ENCODE assay signal across 4 cellular contexts in the genomic region with DNA sequence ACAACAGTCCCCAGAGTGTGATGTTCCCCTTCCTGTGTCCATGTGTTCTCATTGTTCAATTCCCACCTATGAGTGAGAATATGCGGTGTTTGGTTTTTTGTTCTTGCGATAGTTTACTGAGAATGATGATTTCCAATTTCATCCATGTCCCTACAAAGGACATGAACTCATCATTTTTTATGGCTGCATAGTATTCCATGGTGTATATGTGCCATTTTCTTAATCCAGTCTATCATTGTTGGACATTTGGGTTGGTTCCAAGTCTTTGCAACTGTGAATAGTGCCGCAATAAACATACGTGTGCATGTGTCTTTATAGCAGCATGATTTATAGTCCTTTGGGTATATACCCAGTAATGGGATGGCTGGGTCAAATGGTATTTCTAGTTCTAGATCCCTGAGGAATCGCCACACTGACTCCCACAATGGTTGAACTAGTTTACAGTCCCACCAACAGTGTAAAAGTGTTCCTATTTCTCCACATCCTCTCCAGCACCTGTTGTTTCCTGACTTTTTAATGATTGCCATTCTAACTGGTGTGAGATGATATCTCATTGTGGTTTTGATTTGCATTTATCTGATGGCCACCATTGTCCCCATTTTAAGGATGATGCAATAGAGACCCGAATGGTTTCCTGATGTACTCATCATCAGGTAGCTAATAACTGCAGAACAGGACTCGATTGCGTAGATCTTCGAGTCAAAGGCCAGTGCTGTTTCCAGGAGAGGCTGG.
TF ChIP-seq lines count a peak whose summit lies in the region.
"Not testable (repeated sequence)": the region's sequence is repeated elsewhere in the genome, so short reads cannot be mapped to it uniquely, and the experiment has no call there.

No MANE protein-coding gene starts in this region.

TF ChIP-seq in HEK293, 187 proteins besides CTCF, POLR2A, EP300 and RAD21:
- peak; percentile 97 for TF ChIP-seq ZNF146 (tag by site-specific recombination; IDR thresholded peaks at IDR 0.05)
- TF ChIP-seq SCRT1 (tag by site-specific recombination; IDR thresholded peaks at IDR 0.05; ENCODE audit: borderline replicate concordance) = peak; percentile 54
- TF ChIP-seq SCRT2 (tag by site-specific recombination; IDR thresholded peaks at IDR 0.05) = peak; percentile 75
- TF ChIP-seq, protein P1, sequence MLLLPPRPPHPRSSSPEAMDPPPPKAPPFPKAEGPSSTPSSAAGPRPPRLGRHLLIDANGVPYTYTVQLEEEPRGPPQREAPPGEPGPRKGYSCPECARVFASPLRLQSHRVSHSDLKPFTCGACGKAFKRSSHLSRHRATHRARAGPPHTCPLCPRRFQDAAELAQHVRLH (tag by site-specific recombination; IDR thresholded peaks at IDR 0.05) = peak; percentile 42; the same call in 1 of the 2 replicates
- TF ChIP-seq ZNF184 (tag by site-specific recombination; IDR thresholded peaks at IDR 0.05) = peak; percentile 86

TF ChIP-seq in IMR-90, 13 proteins besides CTCF, POLR2A, EP300 and RAD21:
- TF ChIP-seq CEBPB (IDR thresholded peaks at IDR 0.05; ENCODE audit: low read depth, low read length) = peak; percentile 61

TF ChIP-seq in K562, 482 proteins besides CTCF, POLR2A, EP300 and RAD21:
- TF ChIP-seq, protein P2, sequence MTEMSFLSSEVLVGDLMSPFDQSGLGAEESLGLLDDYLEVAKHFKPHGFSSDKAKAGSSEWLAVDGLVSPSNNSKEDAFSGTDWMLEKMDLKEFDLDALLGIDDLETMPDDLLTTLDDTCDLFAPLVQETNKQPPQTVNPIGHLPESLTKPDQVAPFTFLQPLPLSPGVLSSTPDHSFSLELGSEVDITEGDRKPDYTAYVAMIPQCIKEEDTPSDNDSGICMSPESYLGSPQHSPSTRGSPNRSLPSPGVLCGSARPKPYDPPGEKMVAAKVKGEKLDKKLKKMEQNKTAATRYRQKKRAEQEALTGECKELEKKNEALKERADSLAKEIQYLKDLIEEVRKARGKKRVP (CRISPR knock-in tag; IDR thresholded peaks at IDR 0.05) = 0 out of 2 replicates have a peak, but pooled peaks have one; percentile 58
- TF ChIP-seq ZNF146 (CRISPR knock-in tag; IDR thresholded peaks at IDR 0.05; ENCODE audit: unreplicated experiment) (peak; percentile 11), CEBPG (tag; conservative IDR thresholded peaks at IDR 0.05 in 1 of 2, IDR thresholded peaks at IDR 0.05 in 1 of 2) (peak in 1 of 2 experiments; percentile 75; a peak in 2 of 4 replicates), ZSCAN32 (CRISPR knock-in tag; IDR thresholded peaks at IDR 0.05) (peak; percentile 65), CEBPB (tag; IDR thresholded peaks at IDR 0.05) (peak; percentile 46; the same call in 1 of the 2 replicates)
- TF ChIP-seq CEBPG (CRISPR knock-in tag; IDR thresholded peaks at IDR 0.05) = not testable (repeated sequence)
- TF ChIP-seq, protein P3, sequence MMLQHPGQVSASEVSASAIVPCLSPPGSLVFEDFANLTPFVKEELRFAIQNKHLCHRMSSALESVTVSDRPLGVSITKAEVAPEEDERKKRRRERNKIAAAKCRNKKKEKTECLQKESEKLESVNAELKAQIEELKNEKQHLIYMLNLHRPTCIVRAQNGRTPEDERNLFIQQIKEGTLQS (IDR thresholded peaks at IDR 0.05) = peak; percentile 63; the same call in 1 of the 2 replicates
- TF ChIP-seq, protein P3 (CRISPR knock-in tag; conservative IDR thresholded peaks at IDR 0.05) = not testable (repeated sequence)

TF ChIP-seq in HepG2, 621 proteins besides CTCF, POLR2A, EP300 and RAD21:
- peak; percentile 79 for TF ChIP-seq ATF7 (IDR thresholded peaks at IDR 0.05)
- TF ChIP-seq ATF7 (CRISPR knock-in tag; IDR thresholded peaks at IDR 0.05) = not testable (repeated sequence)
- peak; percentile 59; the same call in 1 of the 2 replicates for TF ChIP-seq CEBPB (IDR thresholded peaks at IDR 0.05; ENCODE audit: borderline replicate concordance, low read depth, low read length)
